Comparison of ENCODE assay signal across 26 cellular contexts in the genomic region with DNA sequence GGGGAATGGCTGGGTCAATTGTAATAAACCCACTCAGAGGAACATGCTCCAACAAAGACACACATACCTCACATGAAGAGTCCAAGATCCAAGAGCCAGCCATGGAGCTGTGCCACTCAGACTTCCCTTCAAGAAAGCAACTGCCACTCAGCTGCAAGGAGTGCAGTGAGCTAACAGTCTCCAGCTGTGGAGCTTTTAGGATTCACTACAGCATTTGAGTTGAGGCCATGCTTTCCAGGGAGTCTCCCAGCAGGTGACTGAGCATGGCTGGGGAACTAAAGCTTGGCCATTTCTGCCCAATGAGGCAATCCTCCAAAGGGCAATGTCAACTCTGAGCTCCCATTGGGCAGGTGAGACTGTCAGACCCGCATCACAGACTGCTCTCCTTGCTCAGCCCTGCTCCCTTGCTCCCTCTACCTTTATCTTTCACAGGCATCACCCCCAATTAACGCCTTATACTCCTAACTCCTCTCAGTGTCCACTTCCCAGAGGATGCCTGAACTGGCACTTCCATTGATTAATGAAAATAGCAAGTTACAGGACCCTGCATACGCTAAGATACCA.
"Had no signal": no experiment of that assay in that cellular context is flagged by ENCODE, and none has a peak within 500 bp of the region (broad histone marks: within the 10 kb centered on the region; RNA-seq: fewer than 3 reads in every experiment).

No MANE protein-coding gene starts in this region.

- H3K4me3 Mint-ChIP-seq: activated CD4-positive, alpha-beta T cell treated with anti-CD3 and anti-CD28 coated beads, Interleukin-2, amount 10 ng/mL, durations not matched to agents 7 days and 5 days; activated CD8-positive, alpha-beta T cell treated with anti-CD3 and anti-CD28 coated beads, Interleukin-2, amount 10 ng/mL, durations not matched to agents 7 days and 5 days; activated naive CD4-positive, alpha-beta T cell treated with anti-CD3 and anti-CD28 coated beads, Interleukin-2, amount 10 ng/mL, durations not matched to agents 7 days and 5 days; activated naive CD8-positive, alpha-beta T cell treated with anti-CD3 and anti-CD28 coated beads, Interleukin-2, amount 50 U/mL, for 24 hours; activated T-cell treated with anti-CD3 and anti-CD28 coated beads, Interleukin-2, amount 50 U/mL, for 4 hours; brain; immature natural killer cell; naive thymus-derived CD4-positive, alpha-beta T cell; stimulated activated naive CD8-positive, alpha-beta T cell treated with anti-CD3 and anti-CD28 coated beads, Interleukin-15, amount 100 ng/mL, for 72 hours had no signal

- H3K27ac ChIP-seq: dorsolateral prefrontal cortex, neutrophil, pancreas, right lobe of liver, suprapubic skin, transverse colon, vagina had no signal

- H3K36me3 Mint-ChIP-seq: activated naive CD4-positive, alpha-beta T cell treated with anti-CD3 and anti-CD28 coated beads, Interleukin-2, amount 10 ng/mL, durations not matched to agents 7 days and 5 days; brain; immature natural killer cell; naive thymus-derived CD4-positive, alpha-beta T cell had no signal

- H3K4me3 ChIP-seq: dorsolateral prefrontal cortex, pancreas, right lobe of liver, suprapubic skin, transverse colon, vagina had no signal

- DNase-seq: activated CD4-positive, alpha-beta T cell treated with anti-CD3 and anti-CD28 coated beads, Interleukin-2, amount 10 ng/mL, durations not matched to agents 7 days and 5 days; activated CD8-positive, alpha-beta T cell treated with anti-CD3 and anti-CD28 coated beads, Interleukin-2, amount 10 ng/mL, durations not matched to agents 7 days and 5 days; activated effector memory CD4-positive, alpha-beta T cell treated with Interleukin-2 at 50 U/mL for 16 hours; activated naive CD4-positive, alpha-beta T cell treated with anti-CD3 and anti-CD28 coated beads, Interleukin-2, amount 10 ng/mL, durations not matched to agents 7 days and 5 days; activated naive CD8-positive, alpha-beta T cell treated with anti-CD3 and anti-CD28 coated beads, Interleukin-2, amount 50 U/mL, for 24 hours; activated T-cell treated with anti-CD3 and anti-CD28 coated beads, Interleukin-2, amount 50 U/mL, for 4 hours; anterior cingulate cortex; central memory CD4-positive, alpha-beta T cell; dorsolateral prefrontal cortex; head of caudate nucleus; immature natural killer cell; mesenchymal stem cell; naive thymus-derived CD4-positive, alpha-beta T cell; pancreas; right lobe of liver; small intestine; stimulated activated CD4-positive, alpha-beta T cell treated with anti-CD3 and anti-CD28 coated beads, Interleukin-15, amount 100 ng/mL, for 24 hours; stimulated activated CD4-positive, alpha-beta T cell treated with anti-CD3 and anti-CD28 coated beads, Interleukin-2, amount 100 ng/mL, for 48 hours; stimulated activated naive CD8-positive, alpha-beta T cell treated with anti-CD3 and anti-CD28 coated beads, Interleukin-15, amount 100 ng/mL, for 72 hours; T1000; transverse colon had no signal

- H3K4me1 Mint-ChIP-seq: activated CD4-positive, alpha-beta T cell treated with anti-CD3 and anti-CD28 coated beads, Interleukin-2, amount 10 ng/mL, durations not matched to agents 7 days and 5 days; activated naive CD4-positive, alpha-beta T cell treated with anti-CD3 and anti-CD28 coated beads, Interleukin-2, amount 10 ng/mL, durations not matched to agents 7 days and 5 days; activated naive CD8-positive, alpha-beta T cell treated with anti-CD3 and anti-CD28 coated beads, Interleukin-2, amount 50 U/mL, for 24 hours; immature natural killer cell; stimulated activated naive CD8-positive, alpha-beta T cell treated with anti-CD3 and anti-CD28 coated beads, Interleukin-15, amount 100 ng/mL, for 72 hours had no signal

- H3K9me3 Mint-ChIP-seq: activated CD4-positive, alpha-beta T cell treated with anti-CD3 and anti-CD28 coated beads, Interleukin-2, amount 10 ng/mL, durations not matched to agents 7 days and 5 days; activated naive CD4-positive, alpha-beta T cell treated with anti-CD3 and anti-CD28 coated beads, Interleukin-2, amount 10 ng/mL, durations not matched to agents 7 days and 5 days; activated naive CD8-positive, alpha-beta T cell treated with anti-CD3 and anti-CD28 coated beads, Interleukin-2, amount 50 U/mL, for 24 hours; activated T-cell treated with anti-CD3 and anti-CD28 coated beads, Interleukin-2, amount 50 U/mL, for 4 hours; immature natural killer cell; stimulated activated naive CD8-positive, alpha-beta T cell treated with anti-CD3 and anti-CD28 coated beads, Interleukin-15, amount 100 ng/mL, for 72 hours had no signal

- H3K27me3 ChIP-seq: dorsolateral prefrontal cortex, neutrophil, pancreas, right lobe of liver, suprapubic skin, transverse colon, vagina had no signal

- H3K27ac Mint-ChIP-seq: activated CD4-positive, alpha-beta T cell treated with anti-CD3 and anti-CD28 coated beads, Interleukin-2, amount 10 ng/mL, durations not matched to agents 7 days and 5 days; activated CD8-positive, alpha-beta T cell treated with anti-CD3 and anti-CD28 coated beads, Interleukin-2, amount 10 ng/mL, durations not matched to agents 7 days and 5 days; activated naive CD4-positive, alpha-beta T cell treated with anti-CD3 and anti-CD28 coated beads, Interleukin-2, amount 10 ng/mL, durations not matched to agents 7 days and 5 days; activated naive CD8-positive, alpha-beta T cell treated with anti-CD3 and anti-CD28 coated beads, Interleukin-2, amount 50 U/mL, for 24 hours; immature natural killer cell; naive thymus-derived CD4-positive, alpha-beta T cell; stimulated activated naive CD8-positive, alpha-beta T cell treated with anti-CD3 and anti-CD28 coated beads, Interleukin-15, amount 100 ng/mL, for 72 hours had no signal

- H3K4me1 ChIP-seq: pancreas, suprapubic skin, vagina had no signal

- H3K9me3 ChIP-seq: neutrophil, pancreas, right lobe of liver, suprapubic skin, transverse colon, vagina had no signal

- H3K36me3 ChIP-seq: neutrophil, pancreas, right lobe of liver, suprapubic skin, transverse colon, vagina had no signal

- ATAC-seq: activated CD4-positive, CD25-positive, alpha-beta regulatory T cell treated with anti-CD3 and anti-CD28 coated beads, Interleukin-2, amount 50 U/mL, for 24 hours; activated CD8-positive, alpha-beta T cell treated with anti-CD3 and anti-CD28 coated beads, Interleukin-2, amount 10 ng/mL, durations not matched to agents 7 days and 5 days; activated naive CD8-positive, alpha-beta T cell treated with anti-CD3 and anti-CD28 coated beads, Interleukin-2, amount 50 U/mL, for 24 hours; activated T-cell treated with anti-CD3 and anti-CD28 coated beads, Interleukin-2, amount 50 U/mL, for 4 hours; naive thymus-derived CD4-positive, alpha-beta T cell; pancreas; right lobe of liver; stimulated activated naive CD8-positive, alpha-beta T cell treated with anti-CD3 and anti-CD28 coated beads, Interleukin-15, amount 100 ng/mL, for 72 hours had no signal
